Comparison of ENCODE assay signal across 36 cellular contexts in the genomic region with DNA sequence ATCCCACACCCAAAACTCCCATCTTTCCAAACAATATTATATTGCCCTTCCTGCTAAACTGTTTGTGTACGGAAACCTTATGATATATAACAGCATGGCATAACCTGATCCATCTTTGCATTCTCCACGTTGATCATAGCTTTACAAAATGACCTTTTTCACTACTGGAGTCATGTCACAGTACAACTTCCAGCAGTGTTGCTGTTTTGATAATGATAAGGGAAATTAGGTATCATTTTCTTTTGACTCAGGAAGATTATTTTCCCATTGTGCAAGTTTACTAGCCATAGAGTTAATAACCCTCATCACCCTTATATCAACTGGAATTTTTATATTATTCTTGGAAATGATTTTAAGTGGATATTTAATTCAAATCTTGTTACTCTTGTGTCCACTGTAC. TPM values are rescaled to one million over a fixed set of nuclear protein-coding genes. Genes with fewer than 3 reads are reported as not detected.
"Had no signal": no experiment of that assay in that cellular context is flagged by ENCODE, and none has a peak within 500 bp of the region (broad histone marks: within the 10 kb centered on the region; RNA-seq: fewer than 3 reads in every experiment).

No MANE protein-coding gene starts in this region.

- H3K27ac ChIP-seq: adrenal gland, ascending aorta, body of pancreas, brain microvascular endothelial cell, breast epithelium, cardiac muscle cell had no signal

- H3K36me3 ChIP-seq: adrenal gland, ascending aorta, brain microvascular endothelial cell, breast epithelium, cardiac muscle cell had no signal

- DNase-seq: activated effector memory CD4-positive, alpha-beta T cell treated with anti-CD3 and anti-CD28 coated beads, Interleukin-2, amount 50 U/mL, for 16 hours; activated effector memory CD4-positive, alpha-beta T cell treated with Interleukin-2 at 50 U/mL for 16 hours; activated gamma-delta T cell; activated gamma-delta T cell treated with Interleukin-2 at 50 U/mL for 16 hours; activated naive CD4-positive, alpha-beta T cell; activated naive CD4-positive, alpha-beta T cell treated with anti-CD3 and anti-CD28 coated beads for 36 hours; activated naive CD4-positive, alpha-beta T cell treated with anti-CD3 and anti-CD28 coated beads, Interleukin-2, amount 10 ng/mL, durations not matched to agents 7 days and 5 days; activated naive CD4-positive, alpha-beta T cell treated with anti-CD3 and anti-CD28 coated beads, Interleukin-2, amount 50 U/mL, for 16 hours; activated naive CD4-positive, alpha-beta T cell treated with Interleukin-2 at 50 U/mL for 16 hours; activated naive CD8-positive, alpha-beta T cell treated with anti-CD3 and anti-CD28 coated beads for 36 hours; activated naive CD8-positive, alpha-beta T cell treated with anti-CD3 and anti-CD28 coated beads, Interleukin-2, amount 10 ng/mL, durations not matched to agents 7 days and 5 days; activated naive CD8-positive, alpha-beta T cell treated with anti-CD3 and anti-CD28 coated beads, Interleukin-2, amount 50 U/mL, for 24 hours; activated T-cell treated with anti-CD3 and anti-CD28 coated beads, Interleukin-2, amount 50 U/mL, for 1 hour; activated T-cell treated with anti-CD3 and anti-CD28 coated beads, Interleukin-2, amount 50 U/mL, for 24 hours; activated T-cell treated with anti-CD3 and anti-CD28 coated beads, Interleukin-2, amount 50 U/mL, for 4 hours; activated T-cell treated with anti-CD3 and anti-CD28 coated beads, Interleukin-2, amount 50 U/mL, for 48 hours; activated T-cell treated with anti-CD3 and anti-CD28 coated beads, Interleukin-2, amount 50 U/mL, for 72 hours; adrenal gland; amniotic stem cell; amygdala; anterior cingulate cortex; aorta; body of pancreas; brain microvascular endothelial cell; caudate nucleus; central memory CD4-positive, alpha-beta T cell; cerebellar nuclear complex had no signal

- H3K9me3 ChIP-seq: adrenal gland, ascending aorta, body of pancreas had no signal

- FAIRE-seq: astrocyte, bronchial epithelial cell had no signal

- H3K4me3 ChIP-seq: adrenal gland, ascending aorta, body of pancreas, breast epithelium, cardiac muscle cell had no signal

- H3K4me1 ChIP-seq: adrenal gland, ascending aorta, body of pancreas, breast epithelium had no signal

RNA-seq across cellular contexts. Expression of gene SH3GL2, which starts 57.5 kb away (rescaled TPM):
- total RNA-seq: activated naive CD4-positive, alpha-beta T cell treated with anti-CD3 and anti-CD28 coated beads for 36 hours; activated naive CD4-positive, alpha-beta T cell treated with anti-CD3 and anti-CD28 coated beads, Interleukin-2, amount 50 U/mL, for 72 hours; activated naive CD8-positive, alpha-beta T cell treated with anti-CD3 and anti-CD28 coated beads for 36 hours; activated naive CD8-positive, alpha-beta T cell treated with anti-CD3 and anti-CD28 coated beads, Interleukin-2, amount 10 ng/mL, durations not matched to agents 7 days and 5 days; activated T-cell treated with anti-CD3 and anti-CD28 coated beads, Interleukin-2, amount 50 U/mL, for 4 hours; activated T-cell treated with anti-CD3 and anti-CD28 coated beads, Interleukin-2, amount 50 U/mL, for 72 hours; activated T-helper 1 cell treated with anti-CD3 and anti-CD28 coated beads, Interleukin-12 subunit alpha, Interleukin-12 subunit beta, Interleukin-2, Interleukin-4 antibody, amounts not matched to agents 30 ng/mL and 10 ng/mL and 1 ng/mL, durations not matched to agents 14 hours and 24 hours and 36 hours; activated T-helper 17 cell treated with anti-CD3 and anti-CD28 coated beads, Interleukin-2, amount 50 U/mL, for 72 hours; activated T-helper 2 cell treated with anti-CD3 and anti-CD28 coated beads, Interferon-gamma antibody, Interleukin-2, Interleukin-4, amounts not matched to agents 10 μg/mL and 5 μg/mL and 100 μg/mL, durations not matched to agents 14 hours and 24 hours and 36 hours; aorta; ascending aorta; bronchial epithelial cell had no signal
- polyA plus RNA-seq: cardiac muscle cell had no signal
